11 cellular contexts compared by ENCODE assay signal in the genomic region with DNA sequence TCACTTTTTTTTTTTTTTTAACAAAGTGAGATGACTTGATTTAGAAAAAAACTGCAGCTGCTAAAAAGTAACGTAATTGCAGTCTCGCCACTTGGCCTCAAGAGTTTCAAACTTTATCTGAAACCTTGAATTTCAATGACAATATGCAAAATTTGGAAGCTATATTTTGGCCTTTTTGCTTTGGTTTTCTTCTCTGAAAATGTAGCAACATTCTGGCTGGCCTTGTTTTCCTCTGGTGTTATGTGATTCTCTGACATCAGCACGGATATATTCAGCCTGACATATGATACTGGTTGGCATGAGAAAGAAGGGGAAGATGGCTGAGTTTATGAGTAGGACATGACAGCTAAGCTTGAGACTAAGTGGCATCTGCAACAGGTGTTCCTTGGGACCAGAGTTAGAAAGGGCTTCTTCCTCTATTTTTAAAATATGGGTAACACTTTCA.
DNase-seq lines count a peak whose midpoint lies in the region; ATAC-seq and TF ChIP-seq lines count a peak whose summit lies in the region.
"Had no signal": no experiment of that assay in that cellular context is flagged by ENCODE, and none has a peak within 500 bp of the region (broad histone marks: within the 10 kb centered on the region; RNA-seq: fewer than 3 reads in every experiment).

No MANE protein-coding gene starts in this region.

- no peak for TF ChIP-seq CTCF in HEK293 (tag by site-specific recombination; IDR thresholded peaks at IDR 0.05)

- H3K36me3 ChIP-seq in HEK293 (ENCODE audit: control insufficient read depth in 2 of 2, insufficient read depth in 1 of 2, low read length in 2 of 2) = peaks cover 0 to 4% of the 10 kb centered on the region in 2 experiments; a peak in 2 of 3 replicates

- POLR2A ChIA-PET in HEK293 (lab: Yijun Ruan, JAX) = no interaction called here

- ATAC-seq in GM19043 (IDR thresholded peaks at IDR 0.05; ENCODE audit: low read depth, unreplicated experiment) = peak; percentile 89
- peak; percentile 78 for ATAC-seq in HG03342 (IDR thresholded peaks at IDR 0.05; ENCODE audit: unreplicated experiment)
- ATAC-seq in naive B cell (ENCODE audit: low read depth in 2 of 2) = peak; percentile 83 to 89
- ATAC-seq in activated CD4-positive, CD25-positive, alpha-beta regulatory T cell treated with anti-CD3 and anti-CD28 coated beads, Interleukin-2, amount 50 U/mL, for 24 hours = no peak
- ATAC-seq: Panc1 had no signal

- H3K27ac ChIP-seq in HEK293 (ENCODE audit: extremely low read depth, low read depth, low read length) (no peak overlapping the region), caudate nucleus (ENCODE audit: low read depth, low read length) (no peak overlapping the region), substantia nigra (ENCODE audit: low read depth, low read length, poor library complexity, severe bottlenecking) (no peak overlapping the region)

- peaks cover 20 to 26% (median 22%) of the 10 kb centered on the region in 3 donors for H3K4me1 Mint-ChIP-seq in naive B cell

- no peaks in the 10 kb centered on the region for H3K9me3 Mint-ChIP-seq in naive B cell

- no peaks in the 10 kb centered on the region for H3K27me3 Mint-ChIP-seq in naive B cell

- CTCF ChIA-PET in HEK293 (lab: Yijun Ruan, JAX) = interaction anchor here (0.7 to 0.8 kb wide), 2 partner anchors 17 to 698 kb away, joined by 3 read pairs; no protein-coding TSS in a partner anchor

- H3K4me1 ChIP-seq in HEK293 (ENCODE audit: control insufficient read depth, insufficient read depth, low read length) = peaks cover 2% of the 10 kb centered on the region; the same call in 1 of the 2 replicates

- peaks cover 35 to 36% of the 10 kb centered on the region in 2 donors for H3K36me3 Mint-ChIP-seq in naive B cell

- H3K27ac Mint-ChIP-seq in naive B cell = peak overlapping the region; percentile 17 to 98 (median 77)

- DNase-seq in naive B cell (no peak), caudate nucleus (lab: John Stamatoyannopoulos, UW) (no peak), substantia nigra (lab: John Stamatoyannopoulos, UW) (no peak)
- DNase-seq: DMS79 treated with DMSO at 0.1 percent for 48 hours, glutamatergic neuron, H7 had no signal

- H3K9me3 ChIP-seq in HEK293 (ENCODE audit: control insufficient read depth, insufficient read depth, low read depth, low read length) = no peaks in the 10 kb centered on the region

- no peak overlapping the region for H3K4me3 Mint-ChIP-seq in naive B cell

- no peak overlapping the region for H3K4me3 ChIP-seq in HEK293 (ENCODE audit: low read depth, low read length)

TF ChIP-seq in HEK293, 187 proteins besides CTCF, POLR2A, EP300 and RAD21:
- TF ChIP-seq, protein P1, sequence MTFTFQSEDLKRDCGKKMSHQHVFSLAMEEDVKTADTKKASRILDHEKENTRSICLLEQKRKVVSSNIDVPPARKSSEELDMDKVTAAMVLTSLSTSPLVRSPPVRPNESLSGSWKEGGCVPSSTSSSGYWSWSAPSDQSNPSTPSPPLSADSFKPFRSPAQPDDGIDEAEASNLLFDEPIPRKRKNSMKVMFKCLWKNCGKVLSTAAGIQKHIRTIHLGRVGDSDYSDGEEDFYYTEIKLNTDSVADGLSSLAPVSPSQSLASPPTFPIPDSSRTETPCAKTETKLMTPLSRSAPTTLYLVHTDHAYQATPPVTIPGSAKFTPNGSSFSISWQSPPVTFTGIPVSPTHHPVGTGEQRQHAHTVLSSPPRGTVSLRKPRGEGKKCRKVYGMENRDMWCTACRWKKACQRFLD (tag by site-specific recombination; IDR thresholded peaks at IDR 0.05) = no peak
- TF ChIP-seq ZBTB48 (tag by site-specific recombination; IDR thresholded peaks at IDR 0.05) (no peak), GLI2 (tag by site-specific recombination; IDR thresholded peaks at IDR 0.05; ENCODE audit: borderline replicate concordance, low read depth) (no peak), SCRT2 (tag by site-specific recombination; IDR thresholded peaks at IDR 0.05) (peak; percentile 90), SCRT1 (tag by site-specific recombination; IDR thresholded peaks at IDR 0.05; ENCODE audit: borderline replicate concordance) (peak; percentile 42; the same call in 1 of the 2 replicates), ZNF302 (tag by site-specific recombination; IDR thresholded peaks at IDR 0.05; ENCODE audit: low read depth) (no peak), SETDB1 (IDR thresholded peaks at IDR 0.05; ENCODE audit: insufficient read length, low read length) (no peak)
- TF ChIP-seq, protein P2, sequence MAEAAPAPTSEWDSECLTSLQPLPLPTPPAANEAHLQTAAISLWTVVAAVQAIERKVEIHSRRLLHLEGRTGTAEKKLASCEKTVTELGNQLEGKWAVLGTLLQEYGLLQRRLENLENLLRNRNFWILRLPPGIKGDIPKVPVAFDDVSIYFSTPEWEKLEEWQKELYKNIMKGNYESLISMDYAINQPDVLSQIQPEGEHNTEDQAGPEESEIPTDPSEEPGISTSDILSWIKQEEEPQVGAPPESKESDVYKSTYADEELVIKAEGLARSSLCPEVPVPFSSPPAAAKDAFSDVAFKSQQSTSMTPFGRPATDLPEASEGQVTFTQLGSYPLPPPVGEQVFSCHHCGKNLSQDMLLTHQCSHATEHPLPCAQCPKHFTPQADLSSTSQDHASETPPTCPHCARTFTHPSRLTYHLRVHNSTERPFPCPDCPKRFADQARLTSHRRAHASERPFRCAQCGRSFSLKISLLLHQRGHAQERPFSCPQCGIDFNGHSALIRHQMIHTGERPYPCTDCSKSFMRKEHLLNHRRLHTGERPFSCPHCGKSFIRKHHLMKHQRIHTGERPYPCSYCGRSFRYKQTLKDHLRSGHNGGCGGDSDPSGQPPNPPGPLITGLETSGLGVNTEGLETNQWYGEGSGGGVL (tag by site-specific recombination; IDR thresholded peaks at IDR 0.05) = no peak

Comparison
In these comparisons a context has a peak if more than half of its experiments do, and no peak if none do; other contexts are left out.
1. ATAC-seq: peak in GM19043 (single experiment), HG03342 (single experiment) and naive B cell (2 of 2); none in activated CD4-positive, CD25-positive, alpha-beta regulatory T cell treated with anti-CD3 and anti-CD28 coated beads, Interleukin-2, amount 50 U/mL, for 24 hours (0 of 2).